10 cellular contexts compared by ENCODE assay signal in genomic region chr16:2482181-2483107, GRCh38. TPM values are rescaled to one million over a fixed set of nuclear protein-coding genes. Genes with fewer than 3 reads are reported as not detected.
A peak's percentile ranks its signal among the peaks of the same experiment; 100 is the strongest.
DNase-seq lines count a peak whose midpoint lies in the region; ATAC-seq and TF ChIP-seq lines count a peak whose summit lies in the region.
"Had no signal": no experiment of that assay in that cellular context is flagged by ENCODE, and none has a peak within 500 bp of the region (broad histone marks: within the 10 kb centered on the region; RNA-seq: fewer than 3 reads in every experiment).

No MANE protein-coding gene starts in this region.

- no peak overlapping the region for H3K4me3 Mint-ChIP-seq in WTC11
- no peak overlapping the region for H3K4me3 Mint-ChIP-seq in Calu3 (ENCODE audit: low read depth, unreplicated experiment)

- H3K4me1 Mint-ChIP-seq in WTC11: 0 out of 2 replicates have a peak, but pooled peaks cover 4% of the 10 kb centered on the region
- peaks cover 15% of the 10 kb centered on the region for H3K4me1 Mint-ChIP-seq in Calu3 (ENCODE audit: low read depth, unreplicated experiment)

- POLR2A ChIA-PET in WTC11 (lab: Charles Lee): interaction anchor here (1.2 kb wide), 1 partner anchor 13 kb away, joined by 3 read pairs; no protein-coding TSS in a partner anchor

- H3K36me3 ChIP-seq in right atrium auricular region (no peaks in the 10 kb centered on the region), skeletal muscle satellite cell (ENCODE audit: insufficient read depth, low read length) (no peaks in the 10 kb centered on the region), mucosa of descending colon (ENCODE audit: low read depth) (no peaks in the 10 kb centered on the region)

- DNase-seq in EL (peak; percentile 78), WTC11 (ENCODE audit: low spot score) (no peak), right atrium auricular region (ENCODE audit: low spot score) (peak; percentile 69), SW480 (ENCODE audit: low spot score) (no peak), Calu3 (no peak), mucosa of descending colon (no peak)
- DNase-seq: stimulated activated CD4-positive, alpha-beta T cell treated with anti-CD3 and anti-CD28 coated beads, Interleukin-2, amount 100 ng/mL, for 48 hours had no signal

- no peaks in the 10 kb centered on the region for H3K9me3 Mint-ChIP-seq in WTC11
- no peaks in the 10 kb centered on the region for H3K9me3 Mint-ChIP-seq in Calu3 (ENCODE audit: low read depth, unreplicated experiment)

- H3K4me1 ChIP-seq in right atrium auricular region (peaks cover 0 to 36% of the 10 kb centered on the region in 2 donors), skeletal muscle satellite cell (ENCODE audit: control insufficient read depth, insufficient read depth, low read length) (peaks cover 27% of the 10 kb centered on the region), mucosa of descending colon (ENCODE audit: low read depth) (peaks cover 12% of the 10 kb centered on the region)

- H3K27me3 ChIP-seq in right atrium auricular region (no peaks in the 10 kb centered on the region), skeletal muscle satellite cell (ENCODE audit: control insufficient read depth, insufficient read depth, low read length) (no peaks in the 10 kb centered on the region)

- ATAC-seq in WTC11: no peak
- no peak for ATAC-seq in GM21717 (IDR thresholded peaks at IDR 0.05; ENCODE audit: unreplicated experiment)
- ATAC-seq in mucosa of descending colon: no peak

- peak overlapping the region; percentile 60 for H3K9ac ChIP-seq in skeletal muscle satellite cell (ENCODE audit: low read depth, low read length)

- TF ChIP-seq CTCF in WTC11 (IDR thresholded peaks at IDR 0.05): no peak
- no peak for TF ChIP-seq CTCF in right atrium auricular region (IDR thresholded peaks at IDR 0.05)
- TF ChIP-seq CTCF in Calu3 (IDR thresholded peaks at IDR 0.05; ENCODE audit: unreplicated experiment): no peak
- TF ChIP-seq CTCF in mucosa of descending colon (IDR thresholded peaks at IDR 0.05): no peak

- no TSS peak for BruUV-seq in Calu3 (replicated peaks; lab: Mats Ljungman, UMichigan)

- H3K36me3 Mint-ChIP-seq in WTC11: no peaks in the 10 kb centered on the region
- peaks cover 14% of the 10 kb centered on the region for H3K36me3 Mint-ChIP-seq in Calu3 (ENCODE audit: insufficient read depth, unreplicated experiment)

- H3K27ac Mint-ChIP-seq in WTC11: peak overlapping the region; percentile 89
- no peak overlapping the region for H3K27ac Mint-ChIP-seq in Calu3 (ENCODE audit: unreplicated experiment)

- H3K9me3 ChIP-seq in right atrium auricular region (no peaks in the 10 kb centered on the region), skeletal muscle satellite cell (replicated peaks; ENCODE audit: low read length) (no peaks in the 10 kb centered on the region), mucosa of descending colon (no peaks in the 10 kb centered on the region)

- CTCF ChIA-PET in WTC11 (lab: Charles Lee): interaction anchor here (0.7 to 2.4 kb wide), 3 partner anchors 9 to 19 kb away, joined by 3 to 19 read pairs (median 3); no protein-coding TSS in a partner anchor
- CTCF ChIA-PET in Calu3 (lab: Charles Lee): no interaction called here

- intact Hi-C loops in Calu3 (cut with micrococcal nuclease; ENCODE audit: unreplicated experiment) (no loop called here), mucosa of descending colon (cut with DNase I, micrococcal nuclease) (no loop called here)

- H3K4me2 ChIP-seq in skeletal muscle satellite cell (ENCODE audit: low read length): peak overlapping the region; percentile 76

- H3K27me3 Mint-ChIP-seq in WTC11 (ENCODE audit: low read depth) (peaks cover 4% of the 10 kb centered on the region), Calu3 (ENCODE audit: unreplicated experiment) (no peaks in the 10 kb centered on the region)

- peak overlapping the region; percentile 77 to 81 for H3K27ac ChIP-seq in right atrium auricular region

- H3K4me3 ChIP-seq in right atrium auricular region (peak overlapping the region in 1 of 2 donors; percentile 8), skeletal muscle satellite cell (ENCODE audit: low read length) (peak overlapping the region; percentile 55), mucosa of descending colon (no peak overlapping the region)

TF ChIP-seq in WTC11, 78 proteins besides CTCF, POLR2A, EP300 and RAD21 (continues in another document):
- TF ChIP-seq ZSCAN18 (CRISPR knock-in tag; IDR thresholded peaks at IDR 0.05): no peak
- no peak for TF ChIP-seq RELA (CRISPR knock-in tag; IDR thresholded peaks at IDR 0.05; ENCODE audit: borderline replicate concordance)
- TF ChIP-seq ESRRA (CRISPR knock-in tag; IDR thresholded peaks at IDR 0.05; ENCODE audit: borderline replicate concordance): no peak
- no peak for TF ChIP-seq E2F4 (CRISPR knock-in tag; IDR thresholded peaks at IDR 0.05; ENCODE audit: borderline replicate concordance, low read depth)
- no peak for TF ChIP-seq SMAD4 (CRISPR knock-in tag; IDR thresholded peaks at IDR 0.05)
- no peak for TF ChIP-seq PRDM15 (CRISPR knock-in tag; IDR thresholded peaks at IDR 0.05)

RNA-seq across cellular contexts. Expression of gene TBC1D24, which starts 7.5 kb away (rescaled TPM):
- total RNA-seq in WTC11 (2021): 17.3 to 21.0 TPM (median 17.8 TPM) in 3 replicates
- 10 to 100 TPM in 1 of 2 donors, 1 to 10 TPM in 1; 9.6 to 10.5 TPM for total RNA-seq in right atrium auricular region
- 13.2 and 16.4 TPM in 2 replicates for total RNA-seq in skeletal muscle satellite cell (2012; rRNA removed)
- total RNA-seq in Calu3 (2022): 31.3 and 33.3 TPM in 2 replicates
- total RNA-seq in mucosa of descending colon: 10 to 100 TPM in 1 of 3 donors, 1 to 10 TPM in 2; 6.9 to 14.3 (median 8.5) TPM

RNA-seq across cellular contexts. Expression of gene NTN3, which starts 11.3 kb away (rescaled TPM):
- 0.82 to 0.92 TPM (median 0.89 TPM) in 3 replicates for total RNA-seq in WTC11 (2021)
- under 1 TPM; 0.22 to 0.51 TPM for total RNA-seq in right atrium auricular region
- 0.22 and 0.25 TPM in 2 replicates for total RNA-seq in skeletal muscle satellite cell (2012; rRNA removed)
- total RNA-seq in Calu3 (2022): not detected in 2 replicates
- under 1 TPM in 1 of 3 donors, not detected in 2; 0.44 TPM for total RNA-seq in mucosa of descending colon
- total RNA-seq: HT1080 had no signal

RNA-seq across cellular contexts. Expression of gene TEDC2, which starts 22.5 kb away (rescaled TPM):
- total RNA-seq in WTC11 (2021) (51.7 to 61.6 TPM (median 51.9 TPM) in 3 replicates), right atrium auricular region (1 to 10 TPM in 1 of 2 donors, under 1 TPM in 1; 0.63 to 4.1 TPM), Calu3 (2022) (28.2 and 30.5 TPM in 2 replicates), mucosa of descending colon (1 to 10 TPM; 1.1 to 5.5 (median 2.8) TPM)
- total RNA-seq in skeletal muscle satellite cell (2012; rRNA removed): 5.8 and 9.6 TPM in 2 replicates

RNA-seq across cellular contexts. Expression of gene ATP6V0C, which starts 31.3 kb away (rescaled TPM):
- total RNA-seq in WTC11 (2021) (193 to 212 TPM (median 193 TPM) in 3 replicates), right atrium auricular region (100 to 1,000 TPM in 1 of 2 donors, 10 to 100 TPM in 1; 63.7 to 107 TPM), Calu3 (2022) (260 and 262 TPM in 2 replicates), mucosa of descending colon (100 to 1,000 TPM; 171 to 261 (median 201) TPM)
- 32.4 and 40.8 TPM in 2 replicates for total RNA-seq in skeletal muscle satellite cell (2012; rRNA removed)

RNA-seq across cellular contexts. Expression of gene AMDHD2, which starts 37.7 kb away (rescaled TPM):
- total RNA-seq in WTC11 (2021): 60.1 to 70.9 TPM (median 60.3 TPM) in 3 replicates
- 10 to 100 TPM; 10.6 to 12.6 TPM for total RNA-seq in right atrium auricular region
- total RNA-seq in skeletal muscle satellite cell (2012; rRNA removed): 59.8 and 64.9 TPM in 2 replicates
- total RNA-seq in Calu3 (2022): 60.2 and 65.1 TPM in 2 replicates
- total RNA-seq in mucosa of descending colon: 10 to 100 TPM; 33.6 to 51.2 (median 38.4) TPM

Comparison
In these comparisons a context has a peak if more than half of its experiments do, and no peak if none do; other contexts are left out.
1. DNase-seq: peak in EL (single experiment) and right atrium auricular region (single experiment); none in WTC11 (single experiment), SW480 (single experiment), Calu3 (single experiment) and mucosa of descending colon (0 of 3).